In the genomic region with DNA sequence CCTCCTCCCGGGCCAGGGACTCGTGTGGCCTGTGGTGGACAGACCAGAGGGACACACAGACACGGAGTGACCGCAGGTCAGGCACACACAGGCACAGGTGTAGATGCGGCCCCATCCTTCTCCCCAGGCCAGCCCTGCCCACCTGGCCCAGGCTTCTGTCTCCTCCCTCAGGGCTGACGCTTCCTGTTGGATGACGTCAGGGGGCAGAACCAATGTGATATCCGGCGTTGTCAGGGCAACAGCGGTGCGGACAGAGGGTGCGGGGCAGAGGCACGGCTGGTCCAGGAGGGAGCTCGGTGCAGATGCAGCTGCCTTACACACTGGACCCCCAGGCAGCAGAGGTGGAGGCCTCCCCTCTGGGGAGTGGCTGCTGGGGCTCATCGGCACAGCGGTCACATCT, we compare ENCODE assay signal across 1 cellular context.
TF ChIP-seq lines count a peak whose summit lies in the region.

No MANE protein-coding gene starts in this region.

TF ChIP-seq in K562, 482 proteins besides CTCF, POLR2A, EP300 and RAD21 (continues in another document):
- TF ChIP-seq, protein P1, sequence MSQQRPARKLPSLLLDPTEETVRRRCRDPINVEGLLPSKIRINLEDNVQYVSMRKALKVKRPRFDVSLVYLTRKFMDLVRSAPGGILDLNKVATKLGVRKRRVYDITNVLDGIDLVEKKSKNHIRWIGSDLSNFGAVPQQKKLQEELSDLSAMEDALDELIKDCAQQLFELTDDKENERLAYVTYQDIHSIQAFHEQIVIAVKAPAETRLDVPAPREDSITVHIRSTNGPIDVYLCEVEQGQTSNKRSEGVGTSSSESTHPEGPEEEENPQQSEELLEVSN (IDR thresholded peaks at IDR 0.05; ENCODE audit: borderline replicate concordance in 1 of 2, extremely low read depth in 1 of 2, insufficient read depth in 1 of 2, insufficient read length in 1 of 2, low read depth in 1 of 2, low read length in 1 of 2, poor library complexity in 1 of 2, severe bottlenecking in 1 of 2), result no peak
- TF ChIP-seq ZNF75A (CRISPR knock-in tag; IDR thresholded peaks at IDR 0.05) (no peak), BCL6 (CRISPR knock-in tag; IDR thresholded peaks at IDR 0.05) (no peak), CBFA2T3 (IDR thresholded peaks at IDR 0.05) (no peak), NR2C2 (CRISPR knock-in tag; IDR thresholded peaks at IDR 0.05) (no peak), NR2C2 (tag; IDR thresholded peaks at IDR 0.05) (no peak), NR1H2 (CRISPR knock-in tag; IDR thresholded peaks at IDR 0.05) (no peak), ELF4 (CRISPR knock-in tag; IDR thresholded peaks at IDR 0.05) (no peak), JUN (IDR thresholded peaks at IDR 0.05; ENCODE audit: borderline replicate concordance, low read depth, low read length) (0 out of 2 replicates have a peak, but pooled peaks have one; percentile 9), JUN (CRISPR knock-in tag; IDR thresholded peaks at IDR 0.05; ENCODE audit: borderline replicate concordance) (no peak), NFIC (IDR thresholded peaks at IDR 0.05) (no peak), SRSF3 (IDR thresholded peaks at IDR 0.05; ENCODE audit: insufficient read depth, low read length) (no peak), FOXJ2 (tag; IDR thresholded peaks at IDR 0.05) (no peak), CSDE1 (IDR thresholded peaks at IDR 0.05) (peak in 1 of 2 experiments; percentile 74; a peak in 1 of 4 replicates), PML (IDR thresholded peaks at IDR 0.05; ENCODE audit: low read length) (no peak), BRCA1 (IDR thresholded peaks at IDR 0.05) (no peak), BRCA1 (CRISPR knock-in tag; IDR thresholded peaks at IDR 0.05) (no peak), ZNF224 (CRISPR knock-in tag; IDR thresholded peaks at IDR 0.05) (no peak), TOE1 (IDR thresholded peaks at IDR 0.05; ENCODE audit: borderline replicate concordance) (no peak), TOE1 (CRISPR knock-in tag; IDR thresholded peaks at IDR 0.05; ENCODE audit: borderline replicate concordance, low read depth) (no peak), ZFX (CRISPR knock-in tag; IDR thresholded peaks at IDR 0.05) (no peak), PTTG1 (tag; IDR thresholded peaks at IDR 0.05; ENCODE audit: low read depth) (no peak), TCF7L2 (IDR thresholded peaks at IDR 0.05; ENCODE audit: low read depth, low read length) (no peak), ZNF644 (tag; IDR thresholded peaks at IDR 0.05; ENCODE audit: low read depth) (no peak), PHF20 (IDR thresholded peaks at IDR 0.05; ENCODE audit: partially characterized antibody) (no peak), PYGO2 (tag; IDR thresholded peaks at IDR 0.05) (no peak), FOXM1 (IDR thresholded peaks at IDR 0.05; ENCODE audit: low read depth) (no peak), FOXM1 (CRISPR knock-in tag; IDR thresholded peaks at IDR 0.05; ENCODE audit: low read depth) (no peak), ZNF583 (CRISPR knock-in tag; IDR thresholded peaks at IDR 0.05) (no peak), CTBP1 (IDR thresholded peaks at IDR 0.05; ENCODE audit: borderline replicate concordance) (0 out of 2 replicates have a peak, but pooled peaks have one; percentile 18), ZBED1 (IDR thresholded peaks at IDR 0.05) (no peak), ZNF766 (CRISPR knock-in tag; conservative IDR thresholded peaks at IDR 0.05) (no peak), ZNF551 (CRISPR knock-in tag; IDR thresholded peaks at IDR 0.05) (no peak), CEBPG (CRISPR knock-in tag; IDR thresholded peaks at IDR 0.05) (no peak), CEBPG (tag; conservative IDR thresholded peaks at IDR 0.05 in 1 of 2, IDR thresholded peaks at IDR 0.05 in 1 of 2) (no peak), SREBF1 (IDR thresholded peaks at IDR 0.05; ENCODE audit: borderline replicate concordance, low read depth, low read length) (no peak), PHB2 (IDR thresholded peaks at IDR 0.05; ENCODE audit: low read depth) (no peak), ZNF253 (CRISPR knock-in tag; conservative IDR thresholded peaks at IDR 0.05) (no peak), XRCC3 (IDR thresholded peaks at IDR 0.05) (no peak), CBX2 (IDR thresholded peaks at IDR 0.05; ENCODE audit: insufficient read depth, low read length, poor library complexity, severe bottlenecking) (no peak), ZNF79 (CRISPR knock-in tag; IDR thresholded peaks at IDR 0.05; ENCODE audit: low read depth) (no peak), FUS (optimal IDR thresholded peaks at IDR 0.05; ENCODE audit: low read depth, low read length) (no peak), TAF15 (IDR thresholded peaks at IDR 0.05; ENCODE audit: low read depth, low read length) (no peak), JUND (IDR thresholded peaks at IDR 0.05; ENCODE audit: borderline replicate concordance, low read depth, low read length) (peak; percentile 81), JUND (tag; IDR thresholded peaks at IDR 0.05; ENCODE audit: borderline replicate concordance, low read depth, low read length) (peak; percentile 56; the same call in 1 of the 3 replicates)
- TF ChIP-seq, protein P2, sequence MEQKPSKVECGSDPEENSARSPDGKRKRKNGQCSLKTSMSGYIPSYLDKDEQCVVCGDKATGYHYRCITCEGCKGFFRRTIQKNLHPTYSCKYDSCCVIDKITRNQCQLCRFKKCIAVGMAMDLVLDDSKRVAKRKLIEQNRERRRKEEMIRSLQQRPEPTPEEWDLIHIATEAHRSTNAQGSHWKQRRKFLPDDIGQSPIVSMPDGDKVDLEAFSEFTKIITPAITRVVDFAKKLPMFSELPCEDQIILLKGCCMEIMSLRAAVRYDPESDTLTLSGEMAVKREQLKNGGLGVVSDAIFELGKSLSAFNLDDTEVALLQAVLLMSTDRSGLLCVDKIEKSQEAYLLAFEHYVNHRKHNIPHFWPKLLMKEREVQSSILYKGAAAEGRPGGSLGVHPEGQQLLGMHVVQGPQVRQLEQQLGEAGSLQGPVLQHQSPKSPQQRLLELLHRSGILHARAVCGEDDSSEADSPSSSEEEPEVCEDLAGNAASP (IDR thresholded peaks at IDR 0.05), result no peak
- TF ChIP-seq, protein P3, sequence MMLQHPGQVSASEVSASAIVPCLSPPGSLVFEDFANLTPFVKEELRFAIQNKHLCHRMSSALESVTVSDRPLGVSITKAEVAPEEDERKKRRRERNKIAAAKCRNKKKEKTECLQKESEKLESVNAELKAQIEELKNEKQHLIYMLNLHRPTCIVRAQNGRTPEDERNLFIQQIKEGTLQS (IDR thresholded peaks at IDR 0.05), result peak; percentile 89
- TF ChIP-seq, protein P3 (CRISPR knock-in tag; conservative IDR thresholded peaks at IDR 0.05), result no peak
- TF ChIP-seq, protein P4, sequence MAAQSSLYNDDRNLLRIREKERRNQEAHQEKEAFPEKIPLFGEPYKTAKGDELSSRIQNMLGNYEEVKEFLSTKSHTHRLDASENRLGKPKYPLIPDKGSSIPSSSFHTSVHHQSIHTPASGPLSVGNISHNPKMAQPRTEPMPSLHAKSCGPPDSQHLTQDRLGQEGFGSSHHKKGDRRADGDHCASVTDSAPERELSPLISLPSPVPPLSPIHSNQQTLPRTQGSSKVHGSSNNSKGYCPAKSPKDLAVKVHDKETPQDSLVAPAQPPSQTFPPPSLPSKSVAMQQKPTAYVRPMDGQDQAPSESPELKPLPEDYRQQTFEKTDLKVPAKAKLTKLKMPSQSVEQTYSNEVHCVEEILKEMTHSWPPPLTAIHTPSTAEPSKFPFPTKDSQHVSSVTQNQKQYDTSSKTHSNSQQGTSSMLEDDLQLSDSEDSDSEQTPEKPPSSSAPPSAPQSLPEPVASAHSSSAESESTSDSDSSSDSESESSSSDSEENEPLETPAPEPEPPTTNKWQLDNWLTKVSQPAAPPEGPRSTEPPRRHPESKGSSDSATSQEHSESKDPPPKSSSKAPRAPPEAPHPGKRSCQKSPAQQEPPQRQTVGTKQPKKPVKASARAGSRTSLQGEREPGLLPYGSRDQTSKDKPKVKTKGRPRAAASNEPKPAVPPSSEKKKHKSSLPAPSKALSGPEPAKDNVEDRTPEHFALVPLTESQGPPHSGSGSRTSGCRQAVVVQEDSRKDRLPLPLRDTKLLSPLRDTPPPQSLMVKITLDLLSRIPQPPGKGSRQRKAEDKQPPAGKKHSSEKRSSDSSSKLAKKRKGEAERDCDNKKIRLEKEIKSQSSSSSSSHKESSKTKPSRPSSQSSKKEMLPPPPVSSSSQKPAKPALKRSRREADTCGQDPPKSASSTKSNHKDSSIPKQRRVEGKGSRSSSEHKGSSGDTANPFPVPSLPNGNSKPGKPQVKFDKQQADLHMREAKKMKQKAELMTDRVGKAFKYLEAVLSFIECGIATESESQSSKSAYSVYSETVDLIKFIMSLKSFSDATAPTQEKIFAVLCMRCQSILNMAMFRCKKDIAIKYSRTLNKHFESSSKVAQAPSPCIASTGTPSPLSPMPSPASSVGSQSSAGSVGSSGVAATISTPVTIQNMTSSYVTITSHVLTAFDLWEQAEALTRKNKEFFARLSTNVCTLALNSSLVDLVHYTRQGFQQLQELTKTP (IDR thresholded peaks at IDR 0.05; ENCODE audit: low read depth in 1 of 2, partially characterized antibody in 2 of 2), result no peak
- TF ChIP-seq, protein P5, sequence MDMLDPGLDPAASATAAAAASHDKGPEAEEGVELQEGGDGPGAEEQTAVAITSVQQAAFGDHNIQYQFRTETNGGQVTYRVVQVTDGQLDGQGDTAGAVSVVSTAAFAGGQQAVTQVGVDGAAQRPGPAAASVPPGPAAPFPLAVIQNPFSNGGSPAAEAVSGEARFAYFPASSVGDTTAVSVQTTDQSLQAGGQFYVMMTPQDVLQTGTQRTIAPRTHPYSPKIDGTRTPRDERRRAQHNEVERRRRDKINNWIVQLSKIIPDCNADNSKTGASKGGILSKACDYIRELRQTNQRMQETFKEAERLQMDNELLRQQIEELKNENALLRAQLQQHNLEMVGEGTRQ (CRISPR knock-in tag; IDR thresholded peaks at IDR 0.05), result no peak
- TF ChIP-seq, protein P6, sequence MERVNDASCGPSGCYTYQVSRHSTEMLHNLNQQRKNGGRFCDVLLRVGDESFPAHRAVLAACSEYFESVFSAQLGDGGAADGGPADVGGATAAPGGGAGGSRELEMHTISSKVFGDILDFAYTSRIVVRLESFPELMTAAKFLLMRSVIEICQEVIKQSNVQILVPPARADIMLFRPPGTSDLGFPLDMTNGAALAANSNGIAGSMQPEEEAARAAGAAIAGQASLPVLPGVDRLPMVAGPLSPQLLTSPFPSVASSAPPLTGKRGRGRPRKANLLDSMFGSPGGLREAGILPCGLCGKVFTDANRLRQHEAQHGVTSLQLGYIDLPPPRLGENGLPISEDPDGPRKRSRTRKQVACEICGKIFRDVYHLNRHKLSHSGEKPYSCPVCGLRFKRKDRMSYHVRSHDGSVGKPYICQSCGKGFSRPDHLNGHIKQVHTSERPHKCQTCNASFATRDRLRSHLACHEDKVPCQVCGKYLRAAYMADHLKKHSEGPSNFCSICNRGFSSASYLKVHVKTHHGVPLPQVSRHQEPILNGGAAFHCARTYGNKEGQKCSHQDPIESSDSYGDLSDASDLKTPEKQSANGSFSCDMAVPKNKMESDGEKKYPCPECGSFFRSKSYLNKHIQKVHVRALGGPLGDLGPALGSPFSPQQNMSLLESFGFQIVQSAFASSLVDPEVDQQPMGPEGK (CRISPR knock-in tag; IDR thresholded peaks at IDR 0.05; ENCODE audit: borderline replicate concordance), result no peak
- TF ChIP-seq, protein P7, sequence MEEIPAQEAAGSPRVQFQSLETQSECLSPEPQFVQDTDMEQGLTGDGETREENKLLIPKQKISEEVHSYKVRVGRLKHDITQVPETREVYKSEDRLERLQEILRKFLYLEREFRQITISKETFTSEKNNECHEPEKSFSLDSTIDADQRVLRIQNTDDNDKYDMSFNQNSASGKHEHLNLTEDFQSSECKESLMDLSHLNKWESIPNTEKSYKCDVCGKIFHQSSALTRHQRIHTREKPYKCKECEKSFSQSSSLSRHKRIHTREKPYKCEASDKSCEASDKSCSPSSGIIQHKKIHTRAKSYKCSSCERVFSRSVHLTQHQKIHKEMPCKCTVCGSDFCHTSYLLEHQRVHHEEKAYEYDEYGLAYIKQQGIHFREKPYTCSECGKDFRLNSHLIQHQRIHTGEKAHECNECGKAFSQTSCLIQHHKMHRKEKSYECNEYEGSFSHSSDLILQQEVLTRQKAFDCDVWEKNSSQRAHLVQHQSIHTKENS (CRISPR knock-in tag; IDR thresholded peaks at IDR 0.05), result no peak
- TF ChIP-seq, protein P8, sequence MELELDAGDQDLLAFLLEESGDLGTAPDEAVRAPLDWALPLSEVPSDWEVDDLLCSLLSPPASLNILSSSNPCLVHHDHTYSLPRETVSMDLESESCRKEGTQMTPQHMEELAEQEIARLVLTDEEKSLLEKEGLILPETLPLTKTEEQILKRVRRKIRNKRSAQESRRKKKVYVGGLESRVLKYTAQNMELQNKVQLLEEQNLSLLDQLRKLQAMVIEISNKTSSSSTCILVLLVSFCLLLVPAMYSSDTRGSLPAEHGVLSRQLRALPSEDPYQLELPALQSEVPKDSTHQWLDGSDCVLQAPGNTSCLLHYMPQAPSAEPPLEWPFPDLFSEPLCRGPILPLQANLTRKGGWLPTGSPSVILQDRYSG (tag; conservative IDR thresholded peaks at IDR 0.05; ENCODE audit: low read depth), result no peak
- TF ChIP-seq, protein P9, sequence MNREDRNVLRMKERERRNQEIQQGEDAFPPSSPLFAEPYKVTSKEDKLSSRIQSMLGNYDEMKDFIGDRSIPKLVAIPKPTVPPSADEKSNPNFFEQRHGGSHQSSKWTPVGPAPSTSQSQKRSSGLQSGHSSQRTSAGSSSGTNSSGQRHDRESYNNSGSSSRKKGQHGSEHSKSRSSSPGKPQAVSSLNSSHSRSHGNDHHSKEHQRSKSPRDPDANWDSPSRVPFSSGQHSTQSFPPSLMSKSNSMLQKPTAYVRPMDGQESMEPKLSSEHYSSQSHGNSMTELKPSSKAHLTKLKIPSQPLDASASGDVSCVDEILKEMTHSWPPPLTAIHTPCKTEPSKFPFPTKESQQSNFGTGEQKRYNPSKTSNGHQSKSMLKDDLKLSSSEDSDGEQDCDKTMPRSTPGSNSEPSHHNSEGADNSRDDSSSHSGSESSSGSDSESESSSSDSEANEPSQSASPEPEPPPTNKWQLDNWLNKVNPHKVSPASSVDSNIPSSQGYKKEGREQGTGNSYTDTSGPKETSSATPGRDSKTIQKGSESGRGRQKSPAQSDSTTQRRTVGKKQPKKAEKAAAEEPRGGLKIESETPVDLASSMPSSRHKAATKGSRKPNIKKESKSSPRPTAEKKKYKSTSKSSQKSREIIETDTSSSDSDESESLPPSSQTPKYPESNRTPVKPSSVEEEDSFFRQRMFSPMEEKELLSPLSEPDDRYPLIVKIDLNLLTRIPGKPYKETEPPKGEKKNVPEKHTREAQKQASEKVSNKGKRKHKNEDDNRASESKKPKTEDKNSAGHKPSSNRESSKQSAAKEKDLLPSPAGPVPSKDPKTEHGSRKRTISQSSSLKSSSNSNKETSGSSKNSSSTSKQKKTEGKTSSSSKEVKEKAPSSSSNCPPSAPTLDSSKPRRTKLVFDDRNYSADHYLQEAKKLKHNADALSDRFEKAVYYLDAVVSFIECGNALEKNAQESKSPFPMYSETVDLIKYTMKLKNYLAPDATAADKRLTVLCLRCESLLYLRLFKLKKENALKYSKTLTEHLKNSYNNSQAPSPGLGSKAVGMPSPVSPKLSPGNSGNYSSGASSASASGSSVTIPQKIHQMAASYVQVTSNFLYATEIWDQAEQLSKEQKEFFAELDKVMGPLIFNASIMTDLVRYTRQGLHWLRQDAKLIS (CRISPR knock-in tag; IDR thresholded peaks at IDR 0.05), result no peak
- TF ChIP-seq, protein P10, sequence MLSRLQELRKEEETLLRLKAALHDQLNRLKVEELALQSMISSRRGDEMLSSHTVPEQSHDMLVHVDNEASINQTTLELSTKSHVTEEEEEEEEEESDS (CRISPR knock-in tag; IDR thresholded peaks at IDR 0.05), result no peak
